4 cellular contexts compared by ENCODE assay signal in genomic region chr1:75801480-75801879, GRCh38. TPM values are rescaled to one million over a fixed set of nuclear protein-coding genes. Genes with fewer than 3 reads are reported as not detected.
"Had no signal": no experiment of that assay in that cellular context is flagged by ENCODE, and none has a peak within 500 bp of the region (broad histone marks: within the 10 kb centered on the region; RNA-seq: fewer than 3 reads in every experiment).

No MANE protein-coding gene starts in this region.

RNA-seq across cellular contexts. Expression of gene MSH4, which starts 4.8 kb away (rescaled TPM):
- total RNA-seq: mesenteric fat pad had no signal
- polyA plus RNA-seq: immature natural killer cell; liver; naive thymus-derived CD4-positive, alpha-beta T cell had no signal
